10 cellular contexts compared by ENCODE assay signal in the genomic region with DNA sequence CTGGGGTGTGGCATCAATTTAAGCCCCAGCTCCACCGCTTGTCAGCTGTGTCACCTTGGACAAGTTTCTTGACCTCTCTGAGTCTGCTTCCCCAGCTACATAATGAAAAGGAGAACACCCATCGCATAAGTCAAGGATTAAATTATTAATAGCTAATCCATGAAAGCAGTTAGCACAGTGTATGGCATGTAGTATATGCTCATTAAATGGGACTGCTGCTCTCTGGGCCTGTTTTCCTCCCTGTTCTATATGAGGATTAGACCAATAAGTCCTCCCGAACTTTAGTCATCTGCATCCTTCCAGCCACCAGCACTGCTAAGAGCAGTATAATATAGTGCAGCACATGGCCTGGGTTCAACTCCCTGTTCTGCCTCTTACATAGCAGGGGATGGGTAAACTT. TPM values are rescaled to one million over a fixed set of nuclear protein-coding genes. Genes with fewer than 3 reads are reported as not detected.
"Had no signal": no experiment of that assay in that cellular context is flagged by ENCODE, and none has a peak within 500 bp of the region (broad histone marks: within the 10 kb centered on the region; RNA-seq: fewer than 3 reads in every experiment).

No MANE protein-coding gene starts in this region.

- ATAC-seq: HCT116 had no signal

- DNase-seq: GOT3, H7, KBM-7 had no signal

- H3K36me3 ChIP-seq: HAP-1 had no signal

- H3K4me3 ChIP-seq: GM23248, HAP-1 had no signal

- H3K9ac ChIP-seq: GM23248, KMS-11 had no signal

- H3K4me2 ChIP-seq: KMS-11 had no signal

- H3K27ac ChIP-seq: GM23248, KMS-11 had no signal

- FAIRE-seq: HTR-8/SVneo had no signal

- H3K9me3 ChIP-seq: HAP-1 had no signal

RNA-seq across cellular contexts. Expression of a gene that starts 31.1 kb away (rescaled TPM):
- total RNA-seq: GM23248, H4, H7, IMR-90 had no signal
- polyA plus RNA-seq: GM23248, IMR-90 had no signal
